In genomic region chr3:134364061-134364935, GRCh38 we compare ENCODE assay signal across 8 cellular contexts. TPM values are rescaled to one million over a fixed set of nuclear protein-coding genes. Genes with fewer than 3 reads are reported as not detected.
DNase-seq lines count a peak whose midpoint lies in the region; ATAC-seq and TF ChIP-seq lines count a peak whose summit lies in the region.

No MANE protein-coding gene starts in this region.

- H4K20me1 ChIP-seq in hepatocyte (ENCODE audit: insufficient read depth, poor library complexity, severe bottlenecking) = peaks cover 24% of the 10 kb centered on the region

- DNase-seq in activated CD4-positive, alpha-beta memory T cell treated with anti-CD3 and anti-CD28 coated beads for 36 hours = peak; percentile 55
- no peak for DNase-seq in activated CD4-positive, alpha-beta memory T cell treated with anti-CD3 and anti-CD28 coated beads, Interleukin-2, amount 10 ng/mL, durations not matched to agents 7 days and 5 days
- peak; percentile 87 for DNase-seq in NCI-H69 (lab: John Stamatoyannopoulos, UW)
- DNase-seq in brain microvascular endothelial cell = peak; percentile 95
- peak; percentile 96 for DNase-seq in hepatocyte (ENCODE audit: low spot score)
- DNase-seq in prostate gland (ENCODE audit: low spot score) = peak; percentile 95
- DNase-seq in NCI-H1694 (lab: John Stamatoyannopoulos, UW) = no peak

- peaks cover 92% of the 10 kb centered on the region for H3K36me3 ChIP-seq in brain microvascular endothelial cell (replicated peaks)
- H3K36me3 ChIP-seq in hepatocyte (replicated peaks; ENCODE audit: insufficient read depth, low read depth) = no peaks in the 10 kb centered on the region
- H3K36me3 ChIP-seq in prostate gland = peaks cover 23 to 60% of the 10 kb centered on the region in 2 donors

- H3K9me3 ChIP-seq in hepatocyte (ENCODE audit: low read depth) = no peaks in the 10 kb centered on the region
- H3K9me3 ChIP-seq in prostate gland = no peaks in the 10 kb centered on the region

- no peak for ATAC-seq in GM18858 (IDR thresholded peaks at IDR 0.05; ENCODE audit: unreplicated experiment)

- H3K36me3 Mint-ChIP-seq in activated CD4-positive, alpha-beta memory T cell treated with anti-CD3 and anti-CD28 coated beads for 36 hours = no peaks in the 10 kb centered on the region
- H3K36me3 Mint-ChIP-seq in activated CD4-positive, alpha-beta memory T cell treated with anti-CD3 and anti-CD28 coated beads, Interleukin-2, amount 10 ng/mL, durations not matched to agents 7 days and 5 days (ENCODE audit: low read depth) = no peaks in the 10 kb centered on the region

- no peaks in the 10 kb centered on the region for H3K9me3 Mint-ChIP-seq in activated CD4-positive, alpha-beta memory T cell treated with anti-CD3 and anti-CD28 coated beads for 36 hours
- no peaks in the 10 kb centered on the region for H3K9me3 Mint-ChIP-seq in activated CD4-positive, alpha-beta memory T cell treated with anti-CD3 and anti-CD28 coated beads, Interleukin-2, amount 10 ng/mL, durations not matched to agents 7 days and 5 days

- H3K27me3 Mint-ChIP-seq in activated CD4-positive, alpha-beta memory T cell treated with anti-CD3 and anti-CD28 coated beads for 36 hours = no peaks in the 10 kb centered on the region
- H3K27me3 Mint-ChIP-seq in activated CD4-positive, alpha-beta memory T cell treated with anti-CD3 and anti-CD28 coated beads, Interleukin-2, amount 10 ng/mL, durations not matched to agents 7 days and 5 days = peaks cover 20% of the 10 kb centered on the region

- H3K27ac Mint-ChIP-seq in activated CD4-positive, alpha-beta memory T cell treated with anti-CD3 and anti-CD28 coated beads for 36 hours = no peak overlapping the region
- H3K27ac Mint-ChIP-seq in activated CD4-positive, alpha-beta memory T cell treated with anti-CD3 and anti-CD28 coated beads, Interleukin-2, amount 10 ng/mL, durations not matched to agents 7 days and 5 days = no peak overlapping the region

- POLR2A ChIA-PET in activated CD4-positive, alpha-beta memory T cell treated with anti-CD3 and anti-CD28 coated beads for 36 hours (lab: Charles Lee) = no interaction called here
- POLR2A ChIA-PET in activated CD4-positive, alpha-beta memory T cell treated with anti-CD3 and anti-CD28 coated beads, Interleukin-2, amount 10 ng/mL, durations not matched to agents 7 days and 5 days (lab: Charles Lee) = interaction anchor here (0.9 kb wide), 1 partner anchor 121 kb away, joined by 5 read pairs; the partner anchor contains the start of genes ANAPC13 and CEP63

- intact Hi-C loops in activated CD4-positive, alpha-beta memory T cell treated with anti-CD3 and anti-CD28 coated beads for 36 hours (cut with micrococcal nuclease) = loop anchor here (5.0 kb wide), 1 partner anchor 152 kb away; no protein-coding TSS in a partner anchor
- intact Hi-C loops in prostate gland (cut with DNase I) = no loop called here

- peak overlapping the region; percentile 56 for H3K4me3 Mint-ChIP-seq in activated CD4-positive, alpha-beta memory T cell treated with anti-CD3 and anti-CD28 coated beads for 36 hours
- no peak overlapping the region for H3K4me3 Mint-ChIP-seq in activated CD4-positive, alpha-beta memory T cell treated with anti-CD3 and anti-CD28 coated beads, Interleukin-2, amount 10 ng/mL, durations not matched to agents 7 days and 5 days

- peaks cover 53% of the 10 kb centered on the region for H3K79me2 ChIP-seq in hepatocyte

- H2AFZ ChIP-seq in hepatocyte = no peak overlapping the region

- TF ChIP-seq CTCF in brain microvascular endothelial cell (IDR thresholded peaks at IDR 0.05; ENCODE audit: low read depth, low read length, missing control alignments) (no peak), hepatocyte (IDR thresholded peaks at IDR 0.05; ENCODE audit: poor library complexity) (no peak), prostate gland (IDR thresholded peaks at IDR 0.05) (peak in 1 of 4 experiments; percentile 1)

- H3K4me1 ChIP-seq in hepatocyte (ENCODE audit: insufficient read depth) (peaks cover 65% of the 10 kb centered on the region), prostate gland (replicated peaks) (peaks cover 19% of the 10 kb centered on the region)

- WGBS in hepatocyte (ENCODE audit: low lambda C conversion rate, missing lambda C conversion rate) = under 1% methylated on average over 13 of the region's 37 CpGs
- 1% methylated on average over 33 of the region's 37 CpGs for WGBS in prostate gland

- H3K27ac ChIP-seq in brain microvascular endothelial cell (peak overlapping the region; percentile 79), hepatocyte (peak overlapping the region; percentile 89), prostate gland (peak overlapping the region; percentile 74 to 80)

- no peaks in the 10 kb centered on the region for H3K27me3 ChIP-seq in brain microvascular endothelial cell (replicated peaks)
- H3K27me3 ChIP-seq in hepatocyte = no peaks in the 10 kb centered on the region
- no peaks in the 10 kb centered on the region for H3K27me3 ChIP-seq in prostate gland (replicated peaks; ENCODE audit: insufficient read depth)

- H3K4me3 ChIP-seq in brain microvascular endothelial cell (ENCODE audit: low read depth, low read length) (peak overlapping the region; percentile 5), hepatocyte (no peak overlapping the region), prostate gland (peak overlapping the region in 1 of 2 donors; percentile 15)

- in situ Hi-C loops in brain microvascular endothelial cell (cut with HindIII; ENCODE audit: low pct_ligation_motif_present, low sequenced_read_pairs) = no loop called here

- CTCF ChIA-PET in activated CD4-positive, alpha-beta memory T cell treated with anti-CD3 and anti-CD28 coated beads for 36 hours (lab: Charles Lee) = interaction anchor here (0.8 to 1.9 kb wide), 6 partner anchors 9 to 151 kb away, joined by 3 to 7 read pairs (median 4); partner anchors contain the start of gene AMOTL2
- CTCF ChIA-PET in activated CD4-positive, alpha-beta memory T cell treated with anti-CD3 and anti-CD28 coated beads, Interleukin-2, amount 10 ng/mL, durations not matched to agents 7 days and 5 days (lab: Charles Lee) = no interaction called here

- H3K4me1 Mint-ChIP-seq in activated CD4-positive, alpha-beta memory T cell treated with anti-CD3 and anti-CD28 coated beads for 36 hours (ENCODE audit: low read depth) = peaks cover 22% of the 10 kb centered on the region
- H3K4me1 Mint-ChIP-seq in activated CD4-positive, alpha-beta memory T cell treated with anti-CD3 and anti-CD28 coated beads, Interleukin-2, amount 10 ng/mL, durations not matched to agents 7 days and 5 days = peaks cover 15% of the 10 kb centered on the region

- H3K9me2 ChIP-seq in hepatocyte (replicated peaks; ENCODE audit: insufficient read depth) = no peaks in the 10 kb centered on the region

- no peak for TF ChIP-seq POLR2A in prostate gland (IDR thresholded peaks at IDR 0.05)

- H3K4me2 ChIP-seq in hepatocyte = peak overlapping the region; percentile 71

RNA-seq across cellular contexts. Expression of gene AMOTL2, which starts 9.9 kb away (rescaled TPM):
- total RNA-seq in activated CD4-positive, alpha-beta memory T cell treated with anti-CD3 and anti-CD28 coated beads for 36 hours = under 1 TPM; 0.12 to 0.39 TPM
- total RNA-seq in activated CD4-positive, alpha-beta memory T cell treated with anti-CD3 and anti-CD28 coated beads, Interleukin-2, amount 10 ng/mL, durations not matched to agents 7 days and 5 days = not detected
- 71.4 and 81.6 TPM in 2 replicates for total RNA-seq in hepatocyte
- 63.9 and 74.2 TPM in 2 replicates for polyA plus RNA-seq in hepatocyte
- total RNA-seq in prostate gland = 10 to 100 TPM; 86.1 to 92.8 TPM

Comparison
In these comparisons a context has a peak if more than half of its experiments do, and no peak if none do; other contexts are left out.
1. DNase-seq: peak in activated CD4-positive, alpha-beta memory T cell treated with anti-CD3 and anti-CD28 coated beads for 36 hours (single experiment), NCI-H69 (single experiment), brain microvascular endothelial cell (single experiment), hepatocyte (single experiment) and prostate gland (single experiment); none in activated CD4-positive, alpha-beta memory T cell treated with anti-CD3 and anti-CD28 coated beads, Interleukin-2, amount 10 ng/mL, durations not matched to agents 7 days and 5 days (single experiment) and NCI-H1694 (single experiment).
2. RNA of gene AMOTL2, which starts 9.9 kb away (total RNA-seq): 86.1 to 92.8 TPM in prostate gland and 71.4 to 81.6 TPM in hepatocyte; 0.12 to 0.39 TPM in activated CD4-positive, alpha-beta memory T cell treated with anti-CD3 and anti-CD28 coated beads for 36 hours and not detected in activated CD4-positive, alpha-beta memory T cell treated with anti-CD3 and anti-CD28 coated beads, Interleukin-2, amount 10 ng/mL, durations not matched to agents 7 days and 5 days; every median in the first group is over 10 times any median in the second.
3. Peak in every context shown above with its lines, with median percentiles within 50 percentile points of each other: H3K27ac ChIP-seq.